Comparison of ENCODE assay signal across 19 cellular contexts in genomic region chr20:17641993-17642392, GRCh38. TPM values are rescaled to one million over a fixed set of nuclear protein-coding genes. Genes with fewer than 3 reads are reported as not detected.
DNase-seq lines count a peak whose midpoint lies in the region; ATAC-seq and TF ChIP-seq lines count a peak whose summit lies in the region.
"Had no signal": no experiment of that assay in that cellular context is flagged by ENCODE, and none has a peak within 500 bp of the region (broad histone marks: within the 10 kb centered on the region; RNA-seq: fewer than 3 reads in every experiment).

No MANE protein-coding gene starts in this region.

- H3K79me2 ChIP-seq in H9 (ENCODE audit: insufficient read depth, low read length), result peaks cover 9% of the 10 kb centered on the region; the same call in 1 of the 2 replicates

- peaks cover 31 to 58% (median 47%) of the 10 kb centered on the region in 11 experiments; a peak in 21 of 22 replicates for H3K36me3 ChIP-seq in BLaER1 treated with 17β-estradiol and CSF1 and Interleukin-3, amounts not matched to agents 10 nM and 100 nM
- H3K36me3 ChIP-seq in liver (ENCODE audit: control insufficient read depth in 4 of 4, insufficient read depth in 3 of 4, low read depth in 1 of 4, low read length in 3 of 4) (peaks cover 17 to 51% (median 35%) of the 10 kb centered on the region in 4 donors), stomach smooth muscle (ENCODE audit: control insufficient read depth in 2 of 2, insufficient read depth in 2 of 2, low read length in 2 of 2) (peaks cover 18% of the 10 kb centered on the region in 2 donors)

- no peak overlapping the region for H3K56ac ChIP-seq in H9 (ENCODE audit: insufficient read length, low read depth, low read length)

- no peak overlapping the region for H2AK5ac ChIP-seq in H9 (ENCODE audit: insufficient read length, low read length)

- H3K4me2 ChIP-seq in BLaER1 treated with 17β-estradiol and CSF1 and Interleukin-3, amounts not matched to agents 10 nM and 100 nM, result peak overlapping the region in 8 of 11 experiments; percentile 77 to 94 (median 86); a peak in 16 of 22 replicates
- H3K4me2 ChIP-seq in H9 (ENCODE audit: insufficient read depth, insufficient read length, low read length), result no peak overlapping the region

- no peaks in the 10 kb centered on the region for H3K27me3 Mint-ChIP-seq in chondrocyte (ENCODE audit: low read depth)
- H3K27me3 Mint-ChIP-seq in H9 (ENCODE audit: low read depth), result no peaks in the 10 kb centered on the region
- H3K27me3 Mint-ChIP-seq: CD8-positive, alpha-beta memory T cell had no signal

- no peak overlapping the region for H3K14ac ChIP-seq in H9 (ENCODE audit: insufficient read depth, low read length)

- H2BK120ac ChIP-seq in H9 (ENCODE audit: low read depth, low read length, poor library complexity, severe bottlenecking), result no peak overlapping the region

- no peak overlapping the region for H3T11ph ChIP-seq in H9 (ENCODE audit: low read length)

- peaks cover 14% of the 10 kb centered on the region for H3K36me3 Mint-ChIP-seq in chondrocyte (ENCODE audit: low read depth)
- peaks cover 16 to 20% (median 17%) of the 10 kb centered on the region in 3 experiments; a peak in 6 of 7 replicates for H3K36me3 Mint-ChIP-seq in H9 (ENCODE audit: insufficient read depth in 1 of 3, low read depth in 3 of 3)

- no peak overlapping the region for H3K4ac ChIP-seq in H9 (ENCODE audit: low read depth, low read length)

- H3K18ac ChIP-seq in H9 (ENCODE audit: insufficient read length, low read depth, low read length), result no peak overlapping the region

- no peak for ATAC-seq in HG02759 (IDR thresholded peaks at IDR 0.05; ENCODE audit: unreplicated experiment)

- TF ChIP-seq RAD21 in liver (IDR thresholded peaks at IDR 0.05), result no peak

- peaks cover 57 to 100% (median 99%) of the 10 kb centered on the region in 10 experiments for H3K4me1 ChIP-seq in BLaER1 treated with 17β-estradiol and CSF1 and Interleukin-3, amounts not matched to agents 10 nM and 100 nM
- H3K4me1 ChIP-seq in liver (ENCODE audit: control insufficient read depth in 4 of 4, insufficient read depth in 4 of 4, low read length in 3 of 4), result peaks cover 11 to 56% (median 49%) of the 10 kb centered on the region in 4 donors
- H3K4me1 ChIP-seq in stomach smooth muscle (ENCODE audit: control insufficient read depth, insufficient read depth, low read length), result peaks cover 87% of the 10 kb centered on the region
- no peaks in the 10 kb centered on the region for H3K4me1 ChIP-seq in H9 (ENCODE audit: insufficient read depth, low read length)

- 51% methylated on average over 11 of the region's 11 CpGs for WGBS in liver
- WGBS in H9 (ENCODE audit: extremely low coverage, insufficient read length, low lambda C conversion rate), result no CpG with 5 or more reads among the region's 11 CpGs

- no peak overlapping the region for H2BK15ac ChIP-seq in H9 (ENCODE audit: low read depth, low read length)

- peak overlapping the region in 4 of 11 experiments; percentile 21 to 84 (median 52); a peak in 6 of 22 replicates for H3K9ac ChIP-seq in BLaER1 treated with 17β-estradiol and CSF1 and Interleukin-3, amounts not matched to agents 10 nM and 100 nM
- H3K9ac ChIP-seq in liver (ENCODE audit: low read depth in 1 of 2, low read length in 2 of 2), result no peak overlapping the region
- no peak overlapping the region for H3K9ac ChIP-seq in stomach smooth muscle (ENCODE audit: low read length in 2 of 2)
- no peak overlapping the region for H3K9ac ChIP-seq in H9 (ENCODE audit: extremely low read depth, insufficient read length, low read length)

- H3K4me3 ChIP-seq in BLaER1 treated with 17β-estradiol and CSF1 and Interleukin-3, amounts not matched to agents 10 nM and 100 nM, result no peak overlapping the region
- H3K4me3 ChIP-seq in liver (ENCODE audit: low read depth in 1 of 3, low read length in 3 of 3), result no peak overlapping the region
- no peak overlapping the region for H3K4me3 ChIP-seq in stomach smooth muscle (ENCODE audit: low read length in 2 of 2)

- H2AFZ ChIP-seq in H9 (ENCODE audit: low read length), result no peak overlapping the region

- H3K27ac ChIP-seq in BLaER1 treated with 17β-estradiol and CSF1 and Interleukin-3, amounts not matched to agents 10 nM and 100 nM, result peak overlapping the region in 7 of 11 experiments; percentile 11 to 97 (median 91); a peak in 12 of 22 replicates
- H3K27ac ChIP-seq in liver (ENCODE audit: low read depth in 1 of 2, low read length in 2 of 2) (peak overlapping the region in 1 of 2 donors; percentile 23), stomach smooth muscle (ENCODE audit: low read length) (peak overlapping the region; percentile 6), H9 (ENCODE audit: insufficient read length, low read depth, low read length) (no peak overlapping the region)

- no peaks in the 10 kb centered on the region for H3K9me3 ChIP-seq in BLaER1 treated with 17β-estradiol and CSF1 and Interleukin-3, amounts not matched to agents 10 nM and 100 nM (replicated peaks in 1 of 11)
- H3K9me3 ChIP-seq in liver (ENCODE audit: control insufficient read depth in 4 of 4, low read length in 3 of 4) (no peaks in the 10 kb centered on the region), stomach smooth muscle (ENCODE audit: control insufficient read depth in 2 of 2, low read length in 2 of 2) (no peaks in the 10 kb centered on the region), H9 (ENCODE audit: control insufficient read depth, low read depth, low read length) (no peaks in the 10 kb centered on the region)

- H4K91ac ChIP-seq in H9 (ENCODE audit: insufficient read length, low read depth, low read length), result no peak overlapping the region

- H2BK5ac ChIP-seq in H9 (ENCODE audit: insufficient read length, low read length), result no peak overlapping the region

- peak overlapping the region; percentile 22 for H3K27ac Mint-ChIP-seq in chondrocyte (ENCODE audit: unreplicated experiment)
- H3K27ac Mint-ChIP-seq in H9, result peak overlapping the region in 1 of 3 experiments; percentile 76; a peak in 1 of 7 replicates

- no peak overlapping the region for H4K5ac ChIP-seq in H9 (ENCODE audit: insufficient read length, low read depth, low read length)

- H2BK12ac ChIP-seq in H9 (ENCODE audit: insufficient read length, low read depth, low read length), result no peak overlapping the region

- no peaks in the 10 kb centered on the region for H3K23me2 ChIP-seq in H9 (ENCODE audit: insufficient read length, low read depth, low read length, poor library complexity, severe bottlenecking)

- peaks cover 61% of the 10 kb centered on the region for H3K4me1 Mint-ChIP-seq in chondrocyte (ENCODE audit: low read depth)
- H3K4me1 Mint-ChIP-seq in H9, result peaks cover 11 to 24% of the 10 kb centered on the region in 2 experiments

- no peak overlapping the region for H4K8ac ChIP-seq in H9 (replicated peaks; ENCODE audit: insufficient read length, low read depth, low read length)

- H3K4me3 Mint-ChIP-seq in chondrocyte (ENCODE audit: unreplicated experiment) (no peak overlapping the region), H9 (no peak overlapping the region)
- H3K4me3 Mint-ChIP-seq: CD8-positive, alpha-beta memory T cell had no signal

- H3K23ac ChIP-seq in H9 (ENCODE audit: insufficient read length, low read depth, low read length), result no peak overlapping the region

- no peaks in the 10 kb centered on the region for H3K27me3 ChIP-seq in BLaER1 treated with 17β-estradiol and CSF1 and Interleukin-3, amounts not matched to agents 10 nM and 100 nM
- H3K27me3 ChIP-seq in liver (ENCODE audit: control insufficient read depth in 4 of 4, insufficient read depth in 4 of 4, low read length in 3 of 4) (no peaks in the 10 kb centered on the region), stomach smooth muscle (ENCODE audit: control insufficient read depth in 1 of 2, insufficient read depth in 2 of 2, low read length in 2 of 2) (no peaks in the 10 kb centered on the region), H9 (ENCODE audit: insufficient read depth, low read length) (no peaks in the 10 kb centered on the region)

- TF ChIP-seq CTCF in chondrocyte (IDR thresholded peaks at IDR 0.05) (no peak), liver (IDR thresholded peaks at IDR 0.05; ENCODE audit: low read depth, low read length, missing input control) (no peak), H9 (conservative IDR thresholded peaks at IDR 0.05) (no peak)

- H4K20me1 ChIP-seq in BLaER1 treated with 17β-estradiol and CSF1 and Interleukin-3, amounts not matched to agents 10 nM and 100 nM, result peaks cover 4 to 100% (median 59%) of the 10 kb centered on the region in 11 experiments; a peak in 18 of 22 replicates
- H4K20me1 ChIP-seq in H9 (ENCODE audit: control insufficient read depth, insufficient read depth, insufficient read length), result no peaks in the 10 kb centered on the region

- DNase-seq in chondrocyte (ENCODE audit: low spot score) (peak; percentile 66), H9 (no peak)
- DNase-seq in stimulated activated CD4-positive, alpha-beta T cell treated with anti-CD3 and anti-CD28 coated beads, Interleukin-4, amount 100 ng/mL, for 4 hours, result no peak
- DNase-seq: CD8-positive, alpha-beta memory T cell; GOT3; KG1; NCI-H1417; NCI-H187; NCI-H2107; NCI-H226; NCI-H524; NCI-H82; SIG-M5 had no signal

- H3K9me3 Mint-ChIP-seq in chondrocyte (ENCODE audit: low read depth) (no peaks in the 10 kb centered on the region), H9 (no peaks in the 10 kb centered on the region)
- H3K9me3 Mint-ChIP-seq: CD8-positive, alpha-beta memory T cell had no signal

- peaks cover 7% of the 10 kb centered on the region for H3K79me1 ChIP-seq in H9 (ENCODE audit: insufficient read depth, low read depth, low read length, poor library complexity, severe bottlenecking)

- H2BK20ac ChIP-seq in H9 (ENCODE audit: low read depth, low read length, poor library complexity, severe bottlenecking), result no peak overlapping the region

TF ChIP-seq in liver, 16 proteins besides CTCF, POLR2A, EP300 and RAD21:
- TF ChIP-seq FOXA1 (IDR thresholded peaks at IDR 0.05) (no peak), RXRA (IDR thresholded peaks at IDR 0.05) (peak; percentile 68 to 75)

RNA-seq across cellular contexts. Expression of gene RRBP1, which starts 40.0 kb away (rescaled TPM):
- total RNA-seq in chondrocyte (459 to 621 TPM (median 460 TPM) in 3 replicates), liver (100 to 1,000 TPM in 1 of 2 donors, 10 to 100 TPM in 1; 81.8 to 202 TPM), H9 (2021) (89.8 and 97.8 TPM in 2 replicates)
- 100 to 1,000 TPM in 1 of 2 donors, 10 to 100 TPM in 1; 75.4 to 178 TPM for polyA plus RNA-seq in liver

RNA-seq across cellular contexts. Expression of gene BANF2, which starts 57.8 kb away (rescaled TPM):
- total RNA-seq in chondrocyte, result not detected in 3 replicates
- not detected for total RNA-seq in liver
- not detected for polyA plus RNA-seq in liver
- not detected in 2 replicates for total RNA-seq in H9 (2021)
- total RNA-seq: A673; CD8-positive, alpha-beta memory T cell; RPMI7951 had no signal
- polyA plus RNA-seq: CD8-positive, alpha-beta memory T cell had no signal
